ENCODE assay signal across 10 cellular contexts in the genomic region with DNA sequence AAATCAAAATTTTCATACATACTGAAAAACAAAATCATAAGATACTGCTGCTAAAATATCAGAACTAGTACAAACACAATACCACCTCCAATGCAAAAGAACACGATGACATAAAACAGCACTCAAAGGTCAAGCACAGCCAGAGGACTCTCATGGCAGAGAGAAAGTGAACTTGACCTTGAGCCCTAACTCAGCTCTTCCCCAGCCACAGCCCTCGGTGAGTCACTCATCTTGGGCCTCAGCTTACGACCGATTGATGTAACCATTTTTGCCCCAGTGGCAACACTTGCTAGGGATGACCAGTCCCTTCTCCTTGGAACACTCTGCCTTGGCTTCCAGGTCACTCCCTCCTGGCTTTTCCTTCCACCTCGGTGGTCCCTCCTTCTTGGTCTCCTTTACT.
DNase-seq lines count a peak whose midpoint lies in the region; ATAC-seq and TF ChIP-seq lines count a peak whose summit lies in the region.
"Had no signal": no experiment of that assay in that cellular context is flagged by ENCODE, and none has a peak within 500 bp of the region (broad histone marks: within the 10 kb centered on the region; RNA-seq: fewer than 3 reads in every experiment).

No MANE protein-coding gene starts in this region.

- H3K14ac ChIP-seq in IMR-90 (replicated peaks; ENCODE audit: low read depth, low read length) = no peak overlapping the region

- H3K27ac ChIP-seq in IMR-90 (ENCODE audit: insufficient read depth, low read length) (no peak overlapping the region), testis (peak overlapping the region; percentile 79 to 81), substantia nigra (ENCODE audit: low read depth, low read length, poor library complexity, severe bottlenecking) (no peak overlapping the region)

- H2BK120ac ChIP-seq in IMR-90 (ENCODE audit: low read depth, low read length) = no peak overlapping the region

- POLR2A ChIA-PET in IMR-90 (lab: Charles Lee; ENCODE audit: unreplicated experiment) = no interaction called here

- no peaks in the 10 kb centered on the region for H3K9me3 ChIP-seq in IMR-90 (ENCODE audit: control insufficient read depth, insufficient read depth, low read length)
- no peaks in the 10 kb centered on the region for H3K9me3 ChIP-seq in adipocyte (ENCODE audit: control insufficient read depth, low read length)
- no peaks in the 10 kb centered on the region for H3K9me3 ChIP-seq in testis

- H2AK9ac ChIP-seq in IMR-90 (replicated peaks; ENCODE audit: low read depth, low read length, poor library complexity) = no peak overlapping the region

- TF ChIP-seq CTCF in IMR-90 (conservative IDR thresholded peaks at IDR 0.05; ENCODE audit: low read depth, low read length) = no peak
- no peak for TF ChIP-seq CTCF in testis (IDR thresholded peaks at IDR 0.05)

- no peak overlapping the region for H2AFZ ChIP-seq in IMR-90 (replicated peaks; ENCODE audit: low read length, poor library complexity)

- H3K56ac ChIP-seq in IMR-90 (ENCODE audit: extremely low read depth, insufficient read depth, low read length) = no peak overlapping the region

- no TSS peak for BruUV-seq in IMR-90 (replicated peaks; lab: Mats Ljungman, UMichigan)

- TF ChIP-seq POLR2A in IMR-90 (IDR thresholded peaks at IDR 0.05; ENCODE audit: low read depth, low read length) (no peak), testis (IDR thresholded peaks at IDR 0.05) (no peak)

- H4K5ac ChIP-seq in IMR-90 (ENCODE audit: low read depth, low read length) = no peak overlapping the region

- no peak for TF ChIP-seq RAD21 in IMR-90 (IDR thresholded peaks at IDR 0.05; ENCODE audit: low read length)

- H2BK20ac ChIP-seq in IMR-90 (ENCODE audit: low read depth, low read length) = peak overlapping the region; percentile 21; the same call in 1 of the 2 replicates

- H3K9me3 Mint-ChIP-seq in immature natural killer cell = no peaks in the 10 kb centered on the region
- H3K9me3 Mint-ChIP-seq: activated CD4-positive, alpha-beta memory T cell treated with anti-CD3 and anti-CD28 coated beads for 36 hours; brain had no signal

- H3K4me3 ChIP-seq in IMR-90 (ENCODE audit: insufficient read depth, low read depth, low read length) (no peak overlapping the region), adipocyte (ENCODE audit: low read length) (peak overlapping the region; percentile 23), testis (no peak overlapping the region)

- H3K23ac ChIP-seq in IMR-90 (ENCODE audit: low read depth, low read length) = no peak overlapping the region

- H4K91ac ChIP-seq in IMR-90 (ENCODE audit: insufficient read depth, low read depth, low read length) = 0 out of 2 replicates have a peak overlapping the region, but pooled peaks have one; percentile 13

- CTCF ChIA-PET in IMR-90 (lab: Yijun Ruan, JAX) = no interaction called here

- H3K4ac ChIP-seq in IMR-90 (ENCODE audit: low read depth, low read length) = peak overlapping the region; percentile 3; the same call in 1 of the 2 replicates

- peaks cover 37 to 64% of the 10 kb centered on the region in 2 experiments for H3K79me1 ChIP-seq in IMR-90 (ENCODE audit: low read depth in 1 of 2, low read length in 2 of 2)

- H3K27ac Mint-ChIP-seq in immature natural killer cell = peak overlapping the region; percentile 11 to 84 (median 58)
- H3K27ac Mint-ChIP-seq: activated CD4-positive, alpha-beta memory T cell treated with anti-CD3 and anti-CD28 coated beads for 36 hours; brain had no signal

- peaks cover 32% of the 10 kb centered on the region for H3K4me1 ChIP-seq in IMR-90 (ENCODE audit: control insufficient read depth, insufficient read depth, low read length)
- H3K4me1 ChIP-seq in adipocyte (ENCODE audit: control insufficient read depth, insufficient read depth, low read length) = peaks cover 22% of the 10 kb centered on the region
- peaks cover 59% of the 10 kb centered on the region for H3K4me1 ChIP-seq in testis

- WGBS in IMR-90 (ENCODE audit: extremely low coverage in 2 of 2, insufficient read length in 1 of 2), 2 experiments = 51% methylated on average over 2 of the region's 5 CpGs; no CpG with 5 or more reads in 1 of the 2 experiments
- 19 to 46% methylated on average over 5 of the region's 5 CpGs for WGBS in testis, 2 donors

- no peak overlapping the region for H3K9ac ChIP-seq in IMR-90 (ENCODE audit: low read depth, low read length)
- H3K9ac ChIP-seq in adipocyte (ENCODE audit: low read length) = no peak overlapping the region

- peak overlapping the region in 1 of 2 experiments; percentile 34; a peak in 1 of 4 replicates for H4K8ac ChIP-seq in IMR-90 (ENCODE audit: low read depth in 2 of 2, low read length in 2 of 2)

- dilution Hi-C loops in IMR-90 (cut with HindIII; ENCODE audit: low sequenced_read_pairs, unreplicated experiment) = no loop called here

- ATAC-seq in IMR-90 (ENCODE audit: low read depth) (peak; percentile 18), GM21390 (IDR thresholded peaks at IDR 0.05; ENCODE audit: unreplicated experiment) (no peak), HG03045 (IDR thresholded peaks at IDR 0.05; ENCODE audit: unreplicated experiment) (no peak)

- peaks cover 0 to under 1% (median 0%) of the 10 kb centered on the region in 3 donors for H3K27me3 Mint-ChIP-seq in immature natural killer cell (ENCODE audit: low read depth in 3 of 3)
- H3K27me3 Mint-ChIP-seq: activated CD4-positive, alpha-beta memory T cell treated with anti-CD3 and anti-CD28 coated beads for 36 hours; brain had no signal

- H3K36me3 ChIP-seq in IMR-90 (ENCODE audit: control insufficient read depth, insufficient read depth, low read length) (no peaks in the 10 kb centered on the region), adipocyte (ENCODE audit: control insufficient read depth, insufficient read depth, low read length, severe bottlenecking) (no peaks in the 10 kb centered on the region), testis (ENCODE audit: low read depth, missing control alignments) (no peaks in the 10 kb centered on the region)

- H3K9me1 ChIP-seq in IMR-90 (ENCODE audit: insufficient read depth, low read length) = peaks cover 26% of the 10 kb centered on the region

- H2AK5ac ChIP-seq in IMR-90 (ENCODE audit: low read depth, low read length) = peak overlapping the region; percentile 54; the same call in 1 of the 2 replicates

- no peak overlapping the region for H3K4me2 ChIP-seq in IMR-90 (ENCODE audit: low read depth, low read length)

- peaks cover 35% of the 10 kb centered on the region for H4K20me1 ChIP-seq in IMR-90 (ENCODE audit: insufficient read depth, low read length)

- intact Hi-C loops in IMR-90 (cut with micrococcal nuclease) (no loop called here), testis (cut with DNase I; ENCODE audit: low total_unique reads) (no loop called here)

- H3K18ac ChIP-seq in IMR-90 (ENCODE audit: low read depth, low read length) = no peak overlapping the region

- H3K4me1 Mint-ChIP-seq in immature natural killer cell = peaks cover 55 to 73% of the 10 kb centered on the region in 2 donors

- H3K27me3 ChIP-seq in IMR-90 (ENCODE audit: control insufficient read depth, insufficient read depth, low read length) (no peaks in the 10 kb centered on the region), adipocyte (replicated peaks; ENCODE audit: control insufficient read depth, insufficient read depth, low read length) (no peaks in the 10 kb centered on the region), testis (no peaks in the 10 kb centered on the region)

- no peak overlapping the region for H2BK15ac ChIP-seq in IMR-90 (ENCODE audit: low read depth, low read length)

- in situ Hi-C loops in IMR-90 (cut with MboI; ENCODE audit: low sequenced_read_pairs) = no loop called here

- H2BK5ac ChIP-seq in IMR-90 (ENCODE audit: low read depth, low read length, poor library complexity, severe bottlenecking) = peak overlapping the region; percentile 25

- peak overlapping the region in 1 of 5 donors; percentile 22 for H3K4me3 Mint-ChIP-seq in immature natural killer cell
- H3K4me3 Mint-ChIP-seq: activated CD4-positive, alpha-beta memory T cell treated with anti-CD3 and anti-CD28 coated beads for 36 hours; brain had no signal

- no peaks in the 10 kb centered on the region for H3K36me3 Mint-ChIP-seq in immature natural killer cell
- H3K36me3 Mint-ChIP-seq: activated CD4-positive, alpha-beta memory T cell treated with anti-CD3 and anti-CD28 coated beads for 36 hours; brain had no signal

- DNase-seq in IMR-90 (peak; percentile 84), adipocyte (ENCODE audit: low read depth) (peak; percentile 32), immature natural killer cell (no peak), testis (peak; percentile 92), substantia nigra (lab: John Stamatoyannopoulos, UW) (no peak)
- DNase-seq: activated CD4-positive, alpha-beta memory T cell treated with anti-CD3 and anti-CD28 coated beads for 36 hours; NCI-H1092 treated with DMSO at 0.1 percent for 48 hours had no signal

TF ChIP-seq in IMR-90, 13 proteins besides CTCF, POLR2A, EP300 and RAD21:
- no peak for TF ChIP-seq MAZ (IDR thresholded peaks at IDR 0.05; ENCODE audit: borderline replicate concordance, low read depth, low read length)
- 0 out of 2 replicates have a peak, but pooled peaks have one; percentile 8 for TF ChIP-seq CEBPB (IDR thresholded peaks at IDR 0.05; ENCODE audit: low read depth, low read length)
- 0 out of 2 replicates have a peak, but pooled peaks have one; percentile 21 for TF ChIP-seq FOS (IDR thresholded peaks at IDR 0.05; ENCODE audit: low read depth, low read length)

Comparison
In these comparisons a context has a peak if more than half of its experiments do, and no peak if none do; other contexts are left out.
1. DNase-seq: peak in IMR-90 (single experiment), adipocyte (single experiment) and testis (single experiment); none in immature natural killer cell (0 of 3) and substantia nigra (0 of 49).
2. H3K27ac ChIP-seq: peak in testis (2 of 2); none in IMR-90 (single experiment) and substantia nigra (single experiment).